In genomic region chr10:50605280-50606270, GRCh38 we compare ENCODE assay signal across 8 cellular contexts. TPM values are rescaled to one million over a fixed set of nuclear protein-coding genes. Genes with fewer than 3 reads are reported as not detected.
A peak's percentile ranks its signal among the peaks of the same experiment; 100 is the strongest.
DNase-seq lines count a peak whose midpoint lies in the region; ATAC-seq and TF ChIP-seq lines count a peak whose summit lies in the region.

No MANE protein-coding gene starts in this region.

- H3K4me2 ChIP-seq in Karpas-422 (ENCODE audit: low read depth, low read length, poor library complexity, severe bottlenecking): no peak overlapping the region

- H3K4me3 ChIP-seq in Karpas-422 (ENCODE audit: low read length): no peak overlapping the region

- no peaks in the 10 kb centered on the region for H3K36me3 Mint-ChIP-seq in osteocyte (ENCODE audit: unreplicated experiment)

- ATAC-seq in GM18867 (IDR thresholded peaks at IDR 0.05; ENCODE audit: unreplicated experiment): peak; percentile 95
- peak; percentile 72 for ATAC-seq in HG03095 (IDR thresholded peaks at IDR 0.05; ENCODE audit: unreplicated experiment)

- no peaks in the 10 kb centered on the region for H3K9me2 ChIP-seq in Karpas-422 (replicated peaks; ENCODE audit: insufficient read depth, low read length)

- H3K27me3 ChIP-seq in Karpas-422 (ENCODE audit: low read length): no peaks in the 10 kb centered on the region

- H3K9ac ChIP-seq in Karpas-422 (ENCODE audit: low read length): no peak overlapping the region

- no peaks in the 10 kb centered on the region for H3K9me3 ChIP-seq in Karpas-422 (ENCODE audit: low read length)

- no peaks in the 10 kb centered on the region for H3K27me3 Mint-ChIP-seq in osteocyte (ENCODE audit: unreplicated experiment)

- peaks cover 12% of the 10 kb centered on the region; the same call in 1 of the 2 replicates for H4K20me1 ChIP-seq in Karpas-422 (ENCODE audit: insufficient read depth, low read depth, low read length)

- no peak for TF ChIP-seq POLR2A in erythroblast (IDR thresholded peaks at IDR 0.05; ENCODE audit: low read length)

- peak overlapping the region; percentile 88 for H3K27ac Mint-ChIP-seq in osteocyte (ENCODE audit: unreplicated experiment)

- no peaks in the 10 kb centered on the region for H3K36me3 ChIP-seq in Karpas-422 (ENCODE audit: insufficient read depth, low read length)

- no peaks in the 10 kb centered on the region for H3K79me2 ChIP-seq in Karpas-422 (ENCODE audit: low read length)

- no peaks in the 10 kb centered on the region for H3K9me3 Mint-ChIP-seq in osteocyte (ENCODE audit: unreplicated experiment)

- peak; percentile 72 to 79 for DNase-seq in AML-193 (lab: John Stamatoyannopoulos, UW)
- DNase-seq in RPMI7951 (ENCODE audit: low read depth): peak; percentile 91
- DNase-seq in erythroblast (lab: John Stamatoyannopoulos, UW): peak; percentile 78 to 79
- DNase-seq in osteocyte (ENCODE audit: extremely low spot score, unreplicated experiment): no peak
- no peak for DNase-seq in D341Med (ENCODE audit: low spot score)
- DNase-seq in Karpas-422: no peak

- H3K4me3 Mint-ChIP-seq in osteocyte (ENCODE audit: unreplicated experiment): peak overlapping the region; percentile 46

- no peak for TF ChIP-seq CTCF in osteocyte (IDR thresholded peaks at IDR 0.05)

- H3K4me1 ChIP-seq in Karpas-422 (ENCODE audit: low read length): no peaks in the 10 kb centered on the region; the same call in 1 of the 2 replicates

- no peak overlapping the region for H2AFZ ChIP-seq in Karpas-422 (ENCODE audit: low read length)

- H3K4me1 Mint-ChIP-seq in osteocyte (ENCODE audit: unreplicated experiment): peaks cover 48% of the 10 kb centered on the region

- H3K27ac ChIP-seq in Karpas-422 (ENCODE audit: low read length): no peak overlapping the region

RNA-seq across cellular contexts. Expression of gene SGMS1, which starts 18.2 kb away (rescaled TPM):
- total RNA-seq in RPMI7951 (2014; rRNA removed; shearing (Covaris generic)): 25.9 and 31.8 TPM in 2 replicates
- total RNA-seq in osteocyte: 20.7 and 21.0 TPM in 2 replicates
- total RNA-seq in Karpas-422 (2014; rRNA removed; shearing (Covaris generic); ENCODE audit: low replicate concordance): 2.9 and 7.9 TPM in 2 replicates

Comparison
In these comparisons a context has a peak if more than half of its experiments do, and no peak if none do; other contexts are left out.
1. DNase-seq: peak in AML-193 (2 of 2), RPMI7951 (single experiment) and erythroblast (2 of 2); none in osteocyte (single experiment), D341Med (single experiment) and Karpas-422 (single experiment).